Comparison of ENCODE assay signal across 8 cellular contexts in the genomic region with DNA sequence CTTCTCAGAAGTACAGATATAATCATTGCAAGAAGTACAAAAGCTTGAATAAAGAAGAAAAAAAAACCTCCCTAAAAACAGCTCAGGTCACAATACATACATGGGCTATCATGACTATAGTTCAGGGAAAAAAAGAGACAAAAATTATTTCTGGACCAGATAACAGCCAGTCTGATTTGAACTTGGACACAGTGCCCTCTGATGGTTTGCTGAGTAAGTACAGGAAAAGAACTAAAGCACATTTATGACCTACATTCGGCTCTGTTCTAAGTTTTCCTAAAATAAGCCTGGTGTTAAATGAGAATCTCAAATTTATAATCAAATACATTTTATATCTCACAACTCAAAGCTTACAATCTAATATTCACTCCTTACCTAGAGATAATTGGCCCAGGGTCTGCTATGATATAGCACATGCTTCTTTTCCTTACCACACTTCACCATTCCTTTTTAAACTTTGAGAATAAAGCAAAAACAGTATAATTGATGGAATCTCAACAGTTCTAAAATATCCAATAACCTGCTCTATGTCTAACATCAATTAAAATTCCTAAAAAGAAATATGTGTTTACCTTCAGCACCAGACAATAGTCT.
A peak's percentile ranks its signal among the peaks of the same experiment; 100 is the strongest.
DNase-seq lines count a peak whose midpoint lies in the region; ATAC-seq, FAIRE-seq and TF ChIP-seq lines count a peak whose summit lies in the region.

No MANE protein-coding gene starts in this region.

- CTCF ChIA-PET in activated CD4-positive, alpha-beta T cell treated with anti-CD3 and anti-CD28 coated beads for 36 hours (lab: Charles Lee) = interaction anchor here (0.6 to 2.3 kb wide), 18 partner anchors 10 to 905 kb away, joined by 3 to 8 read pairs (median 4); no protein-coding TSS in a partner anchor

- peak; percentile 44 for DNase-seq in activated CD4-positive, alpha-beta T cell treated with anti-CD3 and anti-CD28 coated beads for 36 hours
- no peak for DNase-seq in activated CD4-positive, alpha-beta T cell treated with anti-CD3 and anti-CD28 coated beads for 1 hour
- peak; percentile 60 for DNase-seq in NCI-H82 treated with DMSO at 0.1 percent for 48 hours (lab: John Stamatoyannopoulos, UW; ENCODE audit: unreplicated experiment)
- peak; percentile 26 for DNase-seq in astrocyte (ENCODE audit: low read depth)
- DNase-seq in hepatic stellate cell (ENCODE audit: low spot score) = peak; percentile 31
- no peak for DNase-seq in spleen
- DNase-seq in effector memory CD4-positive, alpha-beta T cell = no peak

- H3K4me1 ChIP-seq in astrocyte (ENCODE audit: insufficient read depth, low read length) (peaks cover 11% of the 10 kb centered on the region), spleen (peaks cover 0 to 21% (median 8%) of the 10 kb centered on the region in 6 donors)
- H3K4me1 ChIP-seq in effector memory CD4-positive, alpha-beta T cell (ENCODE audit: control insufficient read depth, insufficient read depth, low read length, poor library complexity, severe bottlenecking) = no peaks in the 10 kb centered on the region

- FAIRE-seq in astrocyte (lab: Jason Lieb, UNC) = peak; percentile 78

- H3K4me3 ChIP-seq in astrocyte (ENCODE audit: insufficient read depth, low read depth, low read length) = no peak overlapping the region
- H3K4me3 ChIP-seq in spleen = no peak overlapping the region
- H3K4me3 ChIP-seq in effector memory CD4-positive, alpha-beta T cell (ENCODE audit: insufficient read depth, low read depth, low read length, poor library complexity, severe bottlenecking) = no peak overlapping the region

- H3K27ac ChIP-seq in astrocyte (ENCODE audit: low read depth, low read length) = no peak overlapping the region
- H3K27ac ChIP-seq in spleen = no peak overlapping the region
- H3K27ac ChIP-seq in effector memory CD4-positive, alpha-beta T cell (ENCODE audit: insufficient read depth, low read length, poor library complexity, severe bottlenecking) = no peak overlapping the region

- no peaks in the 10 kb centered on the region for H3K4me1 Mint-ChIP-seq in activated CD4-positive, alpha-beta T cell treated with anti-CD3 and anti-CD28 coated beads for 36 hours
- H3K4me1 Mint-ChIP-seq in astrocyte (ENCODE audit: low read depth, unreplicated experiment) = peaks cover 18% of the 10 kb centered on the region

- no peaks in the 10 kb centered on the region for H3K9me3 Mint-ChIP-seq in activated CD4-positive, alpha-beta T cell treated with anti-CD3 and anti-CD28 coated beads for 36 hours (ENCODE audit: low read depth)
- H3K9me3 Mint-ChIP-seq in astrocyte (ENCODE audit: unreplicated experiment) = no peaks in the 10 kb centered on the region

- H2AFZ ChIP-seq in astrocyte (ENCODE audit: low read depth, low read length) = no peak overlapping the region

- intact Hi-C loops in activated CD4-positive, alpha-beta T cell treated with anti-CD3 and anti-CD28 coated beads for 36 hours (cut with DNase I, micrococcal nuclease) = loop anchor here (1.0 to 10.0 kb wide), 7 partner anchors 229 to 879 kb away; no protein-coding TSS in a partner anchor
- intact Hi-C loops in spleen (cut with DNase I; ENCODE audit: low total_unique reads) = loop anchor here (10.0 kb wide), 2 partner anchors 229 to 879 kb away; no protein-coding TSS in a partner anchor

- ATAC-seq in activated CD4-positive, alpha-beta T cell treated with anti-CD3 and anti-CD28 coated beads for 36 hours = no peak
- ATAC-seq in HG02981 (IDR thresholded peaks at IDR 0.05; ENCODE audit: unreplicated experiment) = peak; percentile 51

- POLR2A ChIA-PET in activated CD4-positive, alpha-beta T cell treated with anti-CD3 and anti-CD28 coated beads for 36 hours (lab: Charles Lee) = no interaction called here

- H3K9me3 ChIP-seq in astrocyte (ENCODE audit: insufficient read depth, low read depth, low read length) (no peaks in the 10 kb centered on the region), spleen (no peaks in the 10 kb centered on the region)
- no peaks in the 10 kb centered on the region for H3K9me3 ChIP-seq in effector memory CD4-positive, alpha-beta T cell (ENCODE audit: control insufficient read depth, low read length)

- peaks cover 8% of the 10 kb centered on the region for H3K36me3 Mint-ChIP-seq in activated CD4-positive, alpha-beta T cell treated with anti-CD3 and anti-CD28 coated beads for 36 hours (ENCODE audit: low read depth)
- H3K36me3 Mint-ChIP-seq in astrocyte (ENCODE audit: low read depth, unreplicated experiment) = peaks cover 3% of the 10 kb centered on the region

- H3K27me3 ChIP-seq in astrocyte (ENCODE audit: insufficient read depth, low read length) = no peaks in the 10 kb centered on the region
- H3K27me3 ChIP-seq in spleen (replicated peaks in 1 of 7) = no peaks in the 10 kb centered on the region
- H3K27me3 ChIP-seq in effector memory CD4-positive, alpha-beta T cell (replicated peaks; ENCODE audit: control insufficient read depth, insufficient read depth, low read length, poor library complexity, severe bottlenecking) = no peaks in the 10 kb centered on the region

- WGBS in spleen, 5 donors = 7 to 32% (median 16%) methylated on average over 1 of the region's 1 CpG

- no peak overlapping the region for H3K27ac Mint-ChIP-seq in activated CD4-positive, alpha-beta T cell treated with anti-CD3 and anti-CD28 coated beads for 36 hours
- no peak overlapping the region for H3K27ac Mint-ChIP-seq in astrocyte (ENCODE audit: unreplicated experiment)

- H3K4me3 Mint-ChIP-seq in activated CD4-positive, alpha-beta T cell treated with anti-CD3 and anti-CD28 coated beads for 36 hours = no peak overlapping the region
- H3K4me3 Mint-ChIP-seq in astrocyte (ENCODE audit: unreplicated experiment) = no peak overlapping the region

- H3K9ac ChIP-seq in astrocyte (ENCODE audit: low read length) = no peak overlapping the region

- H3K36me3 ChIP-seq in astrocyte (ENCODE audit: insufficient read depth, low read length) (peaks cover 41% of the 10 kb centered on the region), spleen (peaks cover 0 to 67% (median 4%) of the 10 kb centered on the region in 6 donors)
- H3K36me3 ChIP-seq in effector memory CD4-positive, alpha-beta T cell (ENCODE audit: control insufficient read depth, insufficient read depth, low read length) = no peaks in the 10 kb centered on the region

- no peak for TF ChIP-seq POLR2A in spleen (IDR thresholded peaks at IDR 0.05)

- TF ChIP-seq CTCF in astrocyte (IDR thresholded peaks at IDR 0.05; ENCODE audit: insufficient read depth, low read depth, low read length) (peak; percentile 88), spleen (IDR thresholded peaks at IDR 0.05 in 8 of 11, conservative IDR thresholded peaks at IDR 0.05 in 3 of 11) (peak; percentile 16 to 75 (median 64))

- H3K27me3 Mint-ChIP-seq in activated CD4-positive, alpha-beta T cell treated with anti-CD3 and anti-CD28 coated beads for 36 hours = no peaks in the 10 kb centered on the region
- H3K27me3 Mint-ChIP-seq in astrocyte (ENCODE audit: low read depth, unreplicated experiment) = no peaks in the 10 kb centered on the region

- no peak overlapping the region for H3K4me2 ChIP-seq in astrocyte (ENCODE audit: low read length)

- H3K79me2 ChIP-seq in astrocyte (ENCODE audit: insufficient read depth, low read length) = peaks cover 4% of the 10 kb centered on the region

- no peaks in the 10 kb centered on the region for H4K20me1 ChIP-seq in astrocyte (ENCODE audit: insufficient read depth, low read length)

Comparison
In these comparisons a context has a peak if more than half of its experiments do, and no peak if none do; other contexts are left out.
1. DNase-seq: peak in activated CD4-positive, alpha-beta T cell treated with anti-CD3 and anti-CD28 coated beads for 36 hours (single experiment), NCI-H82 treated with DMSO at 0.1 percent for 48 hours (single experiment), astrocyte (single experiment) and hepatic stellate cell (single experiment); none in activated CD4-positive, alpha-beta T cell treated with anti-CD3 and anti-CD28 coated beads for 1 hour (single experiment), spleen (single experiment) and effector memory CD4-positive, alpha-beta T cell (0 of 3).